10 cellular contexts compared by ENCODE assay signal in genomic region chr7:87003872-87004798, GRCh38. TPM values are rescaled to one million over a fixed set of nuclear protein-coding genes. Genes with fewer than 3 reads are reported as not detected.
DNase-seq lines count a peak whose midpoint lies in the region; ATAC-seq and TF ChIP-seq lines count a peak whose summit lies in the region.
"Had no signal": no experiment of that assay in that cellular context is flagged by ENCODE, and none has a peak within 500 bp of the region (broad histone marks: within the 10 kb centered on the region; RNA-seq: fewer than 3 reads in every experiment).

No MANE protein-coding gene starts in this region.

- DNase-seq in NCI-H1105 (lab: John Stamatoyannopoulos, UW) (peak; percentile 75), nephron progenitor cell (no peak), T1000 (lab: John Stamatoyannopoulos, UW) (no peak), NCI-H510A (lab: John Stamatoyannopoulos, UW) (no peak), NCI-H510A treated with DMSO at 0.1 percent for 48 hours (lab: John Stamatoyannopoulos, UW) (no peak)
- DNase-seq: central memory CD4-positive, alpha-beta T cell; MM.1S had no signal

- H3K27me3 Mint-ChIP-seq in brain (no peaks in the 10 kb centered on the region), nephron progenitor cell (ENCODE audit: low read depth, poor library complexity) (no peaks in the 10 kb centered on the region)

- peak overlapping the region; percentile 62 to 95 (median 90) for H3K27ac Mint-ChIP-seq in brain
- H3K27ac Mint-ChIP-seq in nephron progenitor cell = peak overlapping the region; percentile 22

- H3K4me1 Mint-ChIP-seq in brain (peaks cover 100% of the 10 kb centered on the region), nephron progenitor cell (peaks cover 17% of the 10 kb centered on the region)

- TF ChIP-seq CTCF in brain (conservative IDR thresholded peaks at IDR 0.05) (no peak), nephron progenitor cell (IDR thresholded peaks at IDR 0.05) (no peak)

- H3K4me3 Mint-ChIP-seq in brain (peak overlapping the region; percentile 68 to 76 (median 74)), nephron progenitor cell (no peak overlapping the region)

- no peaks in the 10 kb centered on the region for H3K36me3 Mint-ChIP-seq in brain
- H3K36me3 Mint-ChIP-seq in nephron progenitor cell (ENCODE audit: low read depth) = peaks cover 4% of the 10 kb centered on the region

- H3K9me3 Mint-ChIP-seq in brain = no peaks in the 10 kb centered on the region
- no peaks in the 10 kb centered on the region for H3K9me3 Mint-ChIP-seq in nephron progenitor cell

- ATAC-seq in GM19043 (IDR thresholded peaks at IDR 0.05; ENCODE audit: low read depth, unreplicated experiment) = peak; percentile 54
- ATAC-seq in HG02588 (IDR thresholded peaks at IDR 0.05; ENCODE audit: unreplicated experiment) = no peak

RNA-seq across cellular contexts. Expression of gene ELAPOR2, which starts 55.3 kb away (rescaled TPM):
- 27.7 TPM for polyA plus RNA-seq in brain (ENCODE audit: insufficient read depth, low read depth, low replicate concordance)
